10 cellular contexts compared by ENCODE assay signal in genomic region chr4:142265536-142265935, GRCh38.
A peak's percentile ranks its signal among the peaks of the same experiment; 100 is the strongest.
DNase-seq lines count a peak whose midpoint lies in the region; ATAC-seq, FAIRE-seq and TF ChIP-seq lines count a peak whose summit lies in the region.
"Had no signal": no experiment of that assay in that cellular context is flagged by ENCODE, and none has a peak within 500 bp of the region (broad histone marks: within the 10 kb centered on the region; RNA-seq: fewer than 3 reads in every experiment).

No MANE protein-coding gene starts in this region.

- peaks cover 50% of the 10 kb centered on the region for H3K36me3 Mint-ChIP-seq in activated naive CD8-positive, alpha-beta T cell treated with anti-CD3 and anti-CD28 coated beads, Interleukin-2, amount 50 U/mL, for 24 hours (ENCODE audit: low read depth)
- H3K36me3 Mint-ChIP-seq: natural killer cell treated with Interleukin-12 subunit alpha and Interleukin-12 subunit beta and Interleukin-15 and Interleukin-18, amount 100 ng/mL, for 72 hours had no signal

- H3K4me3 ChIP-seq in ACC112 (ENCODE audit: low read depth, low read length): peak overlapping the region; percentile 46; the same call in 1 of the 2 replicates

- H3K4me1 ChIP-seq in ACC112 (ENCODE audit: control insufficient read depth, insufficient read depth, low read length, unreplicated experiment): peaks cover 25% of the 10 kb centered on the region

- no peaks in the 10 kb centered on the region for H3K36me3 ChIP-seq in ACC112 (ENCODE audit: insufficient read depth, low read length)
- H3K36me3 ChIP-seq: WERI-Rb-1 had no signal

- peak overlapping the region; percentile 72 for H3K27ac Mint-ChIP-seq in activated naive CD8-positive, alpha-beta T cell treated with anti-CD3 and anti-CD28 coated beads, Interleukin-2, amount 50 U/mL, for 24 hours
- H3K27ac Mint-ChIP-seq: natural killer cell treated with Interleukin-12 subunit alpha and Interleukin-12 subunit beta and Interleukin-15 and Interleukin-18, amount 100 ng/mL, for 72 hours had no signal

- no peaks in the 10 kb centered on the region for H3K27me3 ChIP-seq in ACC112 (ENCODE audit: insufficient read depth, low read length)

- DNase-seq in HCEC 1CT (peak; percentile 46), left ventricle myocardium superior (no peak), D721Med (ENCODE audit: insufficient read length, low spot score) (no peak), cerebellar nuclear complex (lab: John Stamatoyannopoulos, UW) (no peak)
- no peak for DNase-seq in activated naive CD8-positive, alpha-beta T cell treated with anti-CD3 and anti-CD28 coated beads, Interleukin-2, amount 50 U/mL, for 24 hours
- DNase-seq: WERI-Rb-1 had no signal

- intact Hi-C loops in left ventricle myocardium superior (cut with micrococcal nuclease): no loop called here

- no peak for TF ChIP-seq CTCF in D721Med (IDR thresholded peaks at IDR 0.05; ENCODE audit: insufficient read depth, missing control alignments)

- no peaks in the 10 kb centered on the region for H3K79me2 ChIP-seq in ACC112 (ENCODE audit: control insufficient read depth, insufficient read depth, low read length, unreplicated experiment)

- peaks cover 60% of the 10 kb centered on the region for H3K4me1 Mint-ChIP-seq in activated naive CD8-positive, alpha-beta T cell treated with anti-CD3 and anti-CD28 coated beads, Interleukin-2, amount 50 U/mL, for 24 hours

- no peaks in the 10 kb centered on the region for H3K27me3 Mint-ChIP-seq in activated naive CD8-positive, alpha-beta T cell treated with anti-CD3 and anti-CD28 coated beads, Interleukin-2, amount 50 U/mL, for 24 hours
- H3K27me3 Mint-ChIP-seq: natural killer cell treated with Interleukin-12 subunit alpha and Interleukin-12 subunit beta and Interleukin-15 and Interleukin-18, amount 100 ng/mL, for 72 hours had no signal

- FAIRE-seq in D721Med (lab: Jason Lieb, UNC): no peak

- no peak overlapping the region for H3K4me3 Mint-ChIP-seq in activated naive CD8-positive, alpha-beta T cell treated with anti-CD3 and anti-CD28 coated beads, Interleukin-2, amount 50 U/mL, for 24 hours
- H3K4me3 Mint-ChIP-seq: natural killer cell treated with Interleukin-12 subunit alpha and Interleukin-12 subunit beta and Interleukin-15 and Interleukin-18, amount 100 ng/mL, for 72 hours had no signal

- no peak overlapping the region for H2AFZ ChIP-seq in ACC112 (ENCODE audit: low read length, unreplicated experiment)

- no peaks in the 10 kb centered on the region for H3K9me3 Mint-ChIP-seq in activated naive CD8-positive, alpha-beta T cell treated with anti-CD3 and anti-CD28 coated beads, Interleukin-2, amount 50 U/mL, for 24 hours

- peak overlapping the region; percentile 71 for H3K27ac ChIP-seq in ACC112 (ENCODE audit: low read depth, low read length)
- H3K27ac ChIP-seq: WERI-Rb-1 had no signal

- peak; percentile 88 for ATAC-seq in activated naive CD8-positive, alpha-beta T cell treated with anti-CD3 and anti-CD28 coated beads, Interleukin-2, amount 50 U/mL, for 24 hours
- ATAC-seq in left ventricle myocardium superior: peak; percentile 93
- no peak for ATAC-seq in HG03280 (IDR thresholded peaks at IDR 0.05; ENCODE audit: unreplicated experiment)
- no peak for ATAC-seq in GM21515 (IDR thresholded peaks at IDR 0.05; ENCODE audit: unreplicated experiment)

Comparison
In these comparisons a context has a peak if more than half of its experiments do, and no peak if none do; other contexts are left out.
1. ATAC-seq: peak in activated naive CD8-positive, alpha-beta T cell treated with anti-CD3 and anti-CD28 coated beads, Interleukin-2, amount 50 U/mL, for 24 hours (single experiment) and left ventricle myocardium superior (single experiment); none in HG03280 (single experiment) and GM21515 (single experiment).